2 cellular contexts compared by ENCODE assay signal in the genomic region with DNA sequence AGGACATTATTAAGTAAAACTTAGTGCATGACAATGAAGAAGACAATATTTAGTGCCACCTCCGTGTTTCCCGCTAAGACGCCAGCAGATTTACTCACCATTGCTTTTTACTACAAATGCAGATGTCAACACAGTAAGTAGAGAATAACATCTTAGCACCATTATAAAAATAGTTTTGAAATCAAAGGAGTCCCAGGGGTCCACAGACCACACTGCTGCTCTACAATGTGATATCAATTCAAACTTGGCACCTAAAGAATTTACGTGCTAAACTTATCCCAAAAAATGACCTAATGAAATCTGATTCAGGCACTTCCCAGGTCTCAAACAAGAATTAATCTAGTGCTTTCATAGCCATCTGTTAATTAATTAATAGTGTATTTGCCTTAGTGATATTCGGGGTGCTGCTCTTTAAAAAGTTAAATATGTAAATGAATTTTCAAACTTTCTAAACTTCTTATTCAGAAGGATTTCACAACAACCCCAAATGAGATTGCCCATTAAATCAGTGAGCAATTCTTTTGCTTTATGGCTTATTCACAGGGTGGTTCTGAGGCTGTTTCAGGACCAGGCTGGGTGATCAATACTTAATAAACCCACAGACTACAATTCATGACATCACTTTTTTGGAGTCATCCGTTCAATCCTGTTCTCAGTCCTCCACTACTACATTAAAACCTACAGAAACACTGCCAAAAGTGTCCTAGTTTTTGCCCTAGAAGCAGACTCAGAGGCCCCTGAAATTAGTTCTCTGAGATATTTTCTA.
TF ChIP-seq lines count a peak whose summit lies in the region.

No MANE protein-coding gene starts in this region.

TF ChIP-seq in HepG2, 621 proteins besides CTCF, POLR2A, EP300 and RAD21:
- TF ChIP-seq ATF7 (IDR thresholded peaks at IDR 0.05): peak; percentile 34; the same call in 1 of the 2 replicates
- no peak for TF ChIP-seq ATF7 (CRISPR knock-in tag; IDR thresholded peaks at IDR 0.05)
- TF ChIP-seq NPAS2 (CRISPR knock-in tag; IDR thresholded peaks at IDR 0.05; ENCODE audit: borderline replicate concordance): no peak

TF ChIP-seq in endothelial cell of umbilical vein, 7 proteins besides CTCF, POLR2A, EP300 and RAD21:
- TF ChIP-seq POLR2AphosphoS5 (IDR thresholded peaks at IDR 0.05; ENCODE audit: insufficient read depth, low read depth, low read length) (no peak), EZH2 (IDR thresholded peaks at IDR 0.05; ENCODE audit: borderline replicate concordance, low read depth, low read length, severe bottlenecking) (no peak), GATA2 (IDR thresholded peaks at IDR 0.05; ENCODE audit: insufficient read depth, insufficient read length, low read depth, low read length) (no peak), JUN (IDR thresholded peaks at IDR 0.05; ENCODE audit: borderline replicate concordance, insufficient read depth, insufficient read length, low read depth) (no peak), MYC (IDR thresholded peaks at IDR 0.05; ENCODE audit: low read depth, low read length) (no peak), FOS (IDR thresholded peaks at IDR 0.05; ENCODE audit: borderline replicate concordance, insufficient read depth, low read length) (no peak)
- TF ChIP-seq, protein P1, sequence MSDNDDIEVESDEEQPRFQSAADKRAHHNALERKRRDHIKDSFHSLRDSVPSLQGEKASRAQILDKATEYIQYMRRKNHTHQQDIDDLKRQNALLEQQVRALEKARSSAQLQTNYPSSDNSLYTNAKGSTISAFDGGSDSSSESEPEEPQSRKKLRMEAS (IDR thresholded peaks at IDR 0.05; ENCODE audit: insufficient read depth, insufficient read length): no peak
